ENCODE assay signal across 8 cellular contexts in the genomic region with DNA sequence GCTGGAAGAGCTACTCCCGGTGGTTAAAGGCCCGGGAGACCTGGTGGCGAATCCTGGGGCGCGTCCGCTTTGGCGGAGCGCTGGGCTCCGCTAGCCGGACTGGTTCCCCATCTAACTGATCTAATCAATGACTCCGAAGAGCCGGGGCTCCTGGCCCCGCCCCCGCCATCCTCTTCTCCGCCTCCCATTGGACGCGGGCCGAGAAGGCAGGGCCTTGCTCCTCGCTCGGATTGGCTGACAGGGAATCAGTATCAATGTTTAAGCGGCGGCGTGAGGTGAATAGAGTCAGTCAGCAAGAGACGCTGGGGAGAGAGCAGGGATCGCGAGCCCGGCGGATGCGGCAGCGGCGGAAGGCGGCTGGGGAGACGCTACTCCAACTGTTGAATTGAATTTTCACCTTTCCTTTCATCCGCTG. TPM values are rescaled to one million over a fixed set of nuclear protein-coding genes. Genes with fewer than 3 reads are reported as not detected.
DNase-seq lines count a peak whose midpoint lies in the region; ATAC-seq, FAIRE-seq and TF ChIP-seq lines count a peak whose summit lies in the region.

No MANE protein-coding gene starts in this region.

- DNase-seq in DMS153 (lab: John Stamatoyannopoulos, UW) (peak; percentile 96), HTR-8/SVneo (ENCODE audit: insufficient read length, low spot score) (peak; percentile 66), WERI-Rb-1 (peak; percentile 84), endodermal cell (peak; percentile 99), lung (ENCODE audit: low spot score) (peak; percentile 81), cortex of kidney (lab: John Stamatoyannopoulos, UW) (no peak), OCI-M1 (lab: John Stamatoyannopoulos, UW) (no peak)
- DNase-seq in stimulated activated naive CD4-positive, alpha-beta T cell treated with Interleukin-2 at 50 U/mL for 16 hours (lab: John Stamatoyannopoulos, UW): peak; percentile 10

- H3K9me3 Mint-ChIP-seq in endodermal cell: peaks cover 4% of the 10 kb centered on the region

- no peaks in the 10 kb centered on the region for H3K36me3 Mint-ChIP-seq in endodermal cell (ENCODE audit: low read depth)

- H3K36me3 ChIP-seq in WERI-Rb-1 (no peaks in the 10 kb centered on the region), endodermal cell (ENCODE audit: control insufficient read depth, insufficient read depth, low read length) (no peaks in the 10 kb centered on the region), lung (ENCODE audit: control insufficient read depth in 2 of 2, insufficient read depth in 2 of 2, low read length in 2 of 2) (no peaks in the 10 kb centered on the region)

- H3K9me3 ChIP-seq in WERI-Rb-1 (ENCODE audit: severe bottlenecking) (no peaks in the 10 kb centered on the region), endodermal cell (ENCODE audit: control insufficient read depth, low read length) (no peaks in the 10 kb centered on the region), lung (ENCODE audit: control insufficient read depth in 2 of 2, insufficient read depth in 1 of 2, low read length in 1 of 2) (peaks cover 0 to 20% of the 10 kb centered on the region in 2 donors)

- H3K27me3 Mint-ChIP-seq in endodermal cell (ENCODE audit: insufficient read depth): peaks cover 72% of the 10 kb centered on the region

- peak; percentile 53 for ATAC-seq in lung (ENCODE audit: insufficient read depth, low FRiP score)

- WGBS in endodermal cell (ENCODE audit: insufficient coverage in 1 of 2, insufficient read length in 1 of 2), 2 experiments: 0% methylated on average over 1 to 34 of the region's 34 CpGs
- WGBS in lung, 2 donors: 1 to 4% methylated on average over 34 of the region's 34 CpGs

- no peak overlapping the region for H3K27ac Mint-ChIP-seq in endodermal cell

- H3K4me3 Mint-ChIP-seq in endodermal cell: peak overlapping the region; percentile 74

- no peak for FAIRE-seq in HTR-8/SVneo (lab: Jason Lieb, UNC)

- no peak for TF ChIP-seq CTCF in WERI-Rb-1 (IDR thresholded peaks at IDR 0.05; ENCODE audit: low read depth, low read length)
- TF ChIP-seq CTCF in endodermal cell (conservative IDR thresholded peaks at IDR 0.05): no peak
- no peak for TF ChIP-seq CTCF in lung (IDR thresholded peaks at IDR 0.05; ENCODE audit: control extremely low read depth, extremely low read depth)

- H3K4me3 ChIP-seq in WERI-Rb-1 (ENCODE audit: low read depth, low read length) (peak overlapping the region; percentile 53), endodermal cell (ENCODE audit: low read length) (peak overlapping the region; percentile 87), lung (peak overlapping the region; percentile 56)

- H3K27ac ChIP-seq in WERI-Rb-1: no peak overlapping the region
- no peak overlapping the region for H3K27ac ChIP-seq in endodermal cell (ENCODE audit: low read depth, low read length)
- no peak overlapping the region for H3K27ac ChIP-seq in lung (ENCODE audit: low read depth in 1 of 2, low read length in 1 of 2)

- H3K4me1 Mint-ChIP-seq in endodermal cell: peaks cover 26% of the 10 kb centered on the region

- H3K27me3 ChIP-seq in WERI-Rb-1 (ENCODE audit: insufficient read depth, low read depth, severe bottlenecking) (peaks cover 7% of the 10 kb centered on the region), endodermal cell (ENCODE audit: control insufficient read depth, insufficient read depth, low read length, poor library complexity, severe bottlenecking) (peaks cover 71% of the 10 kb centered on the region), lung (ENCODE audit: control insufficient read depth, insufficient read depth) (peaks cover 5% of the 10 kb centered on the region)

- H3K9ac ChIP-seq in endodermal cell (ENCODE audit: extremely low read depth, low read length, poor library complexity, severe bottlenecking): no peak overlapping the region

- H3K4me1 ChIP-seq in endodermal cell (ENCODE audit: control insufficient read depth, insufficient read depth, low read length) (peaks cover 5% of the 10 kb centered on the region), lung (ENCODE audit: control insufficient read depth in 2 of 2, insufficient read depth in 2 of 2, low read length in 2 of 2) (peaks cover 0 to 16% of the 10 kb centered on the region in 2 donors)

RNA-seq across cellular contexts. Expression of a gene that starts 1.7 kb away (rescaled TPM):
- 1 to 10 TPM; 3.7 to 6.3 TPM for total RNA-seq in endodermal cell
- 6.0 TPM for polyA plus RNA-seq in endodermal cell (2013, experiment 1 of 2)
- polyA plus RNA-seq in endodermal cell (2013, experiment 2 of 2): 5.8 TPM
- total RNA-seq in lung: 10 to 100 TPM; 48.4 to 64.7 TPM
- 10 to 100 TPM in 1 of 2 donors, 1 to 10 TPM in 1; 3.4 to 12.0 TPM for polyA plus RNA-seq in lung

Comparison
In these comparisons a context has a peak if more than half of its experiments do, and no peak if none do; other contexts are left out.
1. DNase-seq: peak in DMS153 (single experiment), HTR-8/SVneo (single experiment), WERI-Rb-1 (single experiment), endodermal cell (single experiment), lung (single experiment) and stimulated activated naive CD4-positive, alpha-beta T cell treated with Interleukin-2 at 50 U/mL for 16 hours (single experiment); none in cortex of kidney (single experiment) and OCI-M1 (single experiment).
2. RNA of a gene that starts 1.7 kb away (total RNA-seq): 48.4 to 64.7 TPM in lung; 3.7 to 6.3 TPM in endodermal cell; every median in the first group is over 4 times any median in the second.
3. Peak in every context shown above with its lines, with median percentiles within 50 percentile points of each other: H3K4me3 ChIP-seq.